Comparison of ENCODE assay signal across 26 cellular contexts in the genomic region with DNA sequence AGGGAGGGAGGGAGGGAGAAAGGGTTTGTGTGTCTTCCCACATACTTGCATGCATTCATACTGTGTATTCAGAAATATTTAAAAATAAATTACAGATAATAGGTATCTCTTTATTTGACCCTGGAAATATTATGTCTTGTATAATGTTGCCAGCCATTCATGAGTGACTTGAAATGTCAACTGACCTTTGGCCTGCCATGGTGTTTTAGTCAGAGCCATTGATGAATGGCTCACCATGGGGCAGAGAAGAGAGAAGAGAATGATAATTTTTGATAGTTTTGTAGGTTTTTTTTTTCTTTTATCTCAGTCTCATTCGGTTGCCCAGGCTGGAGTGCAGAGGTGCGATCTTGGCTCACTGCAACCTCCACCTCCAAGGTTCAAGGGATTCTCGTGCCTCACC.
"Had no signal": no experiment of that assay in that cellular context is flagged by ENCODE, and none has a peak within 500 bp of the region (broad histone marks: within the 10 kb centered on the region; RNA-seq: fewer than 3 reads in every experiment).

No MANE protein-coding gene starts in this region.

- DNase-seq: effector CD8-positive, alpha-beta T cell; effector memory CD8-positive, alpha-beta T cell; endodermal cell; erythroblast; esophagus squamous epithelium; foreskin fibroblast; heart left ventricle; hypothalamus; immature natural killer cell; islet precursor cell; kidney; kidney glomerular epithelial cell; left colon; left ventricle myocardium inferior; lower lobe of right lung; mesenchymal stem cell; mucosa of descending colon; naive thymus-derived CD4-positive, alpha-beta T cell had no signal

- H3K36me3 ChIP-seq: esophagus squamous epithelium, gastroesophageal sphincter, heart left ventricle, left ventricle myocardium inferior, lower lobe of right lung had no signal

- H3K79me2 ChIP-seq: hepatocyte had no signal

- H3K9me3 ChIP-seq: esophagus squamous epithelium, gastroesophageal sphincter, heart left ventricle, left ventricle myocardium inferior, lower lobe of right lung, mucosa of descending colon had no signal

- H3K4me3 ChIP-seq: coronary artery, esophagus squamous epithelium, gastroesophageal sphincter, heart left ventricle, hepatocyte, left ventricle myocardium inferior, lower lobe of right lung, mucosa of descending colon had no signal

- H3K27ac ChIP-seq: coronary artery, gastroesophageal sphincter, heart left ventricle, lower lobe of right lung had no signal

- ATAC-seq: effector memory CD8-positive, alpha-beta T cell; esophagus mucosa; gastroesophageal sphincter; heart left ventricle; left colon; left lobe of liver; lower lobe of right lung; mucosa of descending colon; naive thymus-derived CD4-positive, alpha-beta T cell had no signal

- FAIRE-seq: colon, endometrium, frontal cortex, kidney had no signal

- H3K4me2 ChIP-seq: hepatocyte had no signal

- H2AFZ ChIP-seq: hepatocyte had no signal

- H3K27me3 ChIP-seq: esophagus squamous epithelium, gastroesophageal sphincter, heart left ventricle, hepatocyte had no signal
